8 cellular contexts compared by ENCODE assay signal in genomic region chr9:84669293-84670105, GRCh38. TPM values are rescaled to one million over a fixed set of nuclear protein-coding genes. Genes with fewer than 3 reads are reported as not detected.
A peak's percentile ranks its signal among the peaks of the same experiment; 100 is the strongest.
DNase-seq lines count a peak whose midpoint lies in the region; ATAC-seq and TF ChIP-seq lines count a peak whose summit lies in the region.

TSS of gene NTRK2 (plus strand) at chr9:84669729. CDS start at chr9:84670749, 1,020 bp downstream.

- TF ChIP-seq CTCF in fibroblast of villous mesenchyme (IDR thresholded peaks at IDR 0.05; ENCODE audit: insufficient read depth, low read depth, low read length) = no peak

- H3K4me3 Mint-ChIP-seq in naive thymus-derived CD4-positive, alpha-beta T cell = peak within 1 kb of the TSS in 9 of 10 donors; percentile 6 to 78 (median 56)

- ATAC-seq in naive thymus-derived CD4-positive, alpha-beta T cell = peak; percentile 14
- no peak for ATAC-seq in GM21529 (IDR thresholded peaks at IDR 0.05; ENCODE audit: unreplicated experiment)

- H3K9me3 Mint-ChIP-seq in naive thymus-derived CD4-positive, alpha-beta T cell = peaks cover 0 to 5% (median 1%) of the 10 kb centered on the region in 11 donors

- H3K9me3 ChIP-seq in naive thymus-derived CD4-positive, alpha-beta T cell (ENCODE audit: control insufficient read depth in 2 of 3, low read length in 3 of 3) = no peaks in the 10 kb centered on the region

- in situ Hi-C loops in Caki2 (cut with HindIII; ENCODE audit: low pct_unique_long_range_greater_than_20kb, low sequenced_read_pairs) = no loop called here

- H3K27ac Mint-ChIP-seq in naive thymus-derived CD4-positive, alpha-beta T cell = no peak within 1 kb of the TSS

- no peaks in the 10 kb centered on the region for H3K36me3 ChIP-seq in naive thymus-derived CD4-positive, alpha-beta T cell (ENCODE audit: control insufficient read depth in 2 of 3, insufficient read depth in 3 of 3, low read length in 3 of 3)

- H3K4me1 Mint-ChIP-seq in naive thymus-derived CD4-positive, alpha-beta T cell = peaks cover 6 to 24% (median 12%) of the 10 kb centered on the region in 7 donors

- DNase-seq in Caki2 (ENCODE audit: low read depth) = peak; percentile 24
- peak; percentile 55 for DNase-seq in HEK293T (ENCODE audit: extremely low spot score)
- DNase-seq in activated CD4-positive, alpha-beta T cell treated with anti-CD3 and anti-CD28 coated beads, Interleukin-2, amount 50 U/mL, for 48 hours = peak; percentile 15 to 30
- DNase-seq in fibroblast of villous mesenchyme (ENCODE audit: low read depth) = no peak
- DNase-seq in naive thymus-derived CD4-positive, alpha-beta T cell = peak in 1 of 9 donors; percentile 27
- no peak for DNase-seq in glomerular visceral epithelial cell (ENCODE audit: extremely low spot score)
- DNase-seq in COLO668 (lab: John Stamatoyannopoulos, UW; ENCODE audit: unreplicated experiment) = no peak

- CTCF ChIA-PET in HEK293T (lab: Yijun Ruan, JAX) = interaction anchor here (0.5 kb wide), 1 partner anchor 559 kb away, joined by 3 read pairs; no protein-coding TSS in a partner anchor
- CTCF ChIA-PET in naive thymus-derived CD4-positive, alpha-beta T cell (lab: Charles Lee) = no interaction called here

- intact Hi-C loops in naive thymus-derived CD4-positive, alpha-beta T cell (cut with micrococcal nuclease) = no loop called here

- H3K27ac ChIP-seq in naive thymus-derived CD4-positive, alpha-beta T cell (ENCODE audit: low read depth, low read length) = no peak within 1 kb of the TSS

- no peaks in the 10 kb centered on the region for H3K36me3 Mint-ChIP-seq in naive thymus-derived CD4-positive, alpha-beta T cell

- POLR2A ChIA-PET in HEK293T (lab: Yijun Ruan, JAX) = no interaction called here
- POLR2A ChIA-PET in naive thymus-derived CD4-positive, alpha-beta T cell (lab: Charles Lee) = no interaction called here

- H3K27me3 ChIP-seq in naive thymus-derived CD4-positive, alpha-beta T cell (ENCODE audit: control insufficient read depth in 2 of 2, insufficient read depth in 2 of 2, low read length in 2 of 2) = peaks cover 0 to 12% of the 10 kb centered on the region in 2 donors

- no peaks in the 10 kb centered on the region for H3K4me1 ChIP-seq in naive thymus-derived CD4-positive, alpha-beta T cell (ENCODE audit: control insufficient read depth in 2 of 2, insufficient read depth in 2 of 2, low read length in 2 of 2)

- H3K27me3 Mint-ChIP-seq in naive thymus-derived CD4-positive, alpha-beta T cell = peaks cover 59 to 75% (median 67%) of the 10 kb centered on the region in 5 donors

- peak within 1 kb of the TSS; percentile 6 for H3K4me3 ChIP-seq in fibroblast of villous mesenchyme (ENCODE audit: low read depth, low read length)
- H3K4me3 ChIP-seq in naive thymus-derived CD4-positive, alpha-beta T cell (ENCODE audit: low read length) = no peak within 1 kb of the TSS

TF ChIP-seq in HEK293T, 16 proteins besides CTCF, POLR2A, EP300 and RAD21:
- TF ChIP-seq NFRKB (IDR thresholded peaks at IDR 0.05) = no peak
- no peak for TF ChIP-seq ELF4 (IDR thresholded peaks at IDR 0.05)
- TF ChIP-seq L3MBTL2 (conservative IDR thresholded peaks at IDR 0.05) = peak; percentile 60; the same call in 1 of the 2 replicates

RNA-seq across cellular contexts. Expression of gene NTRK2, which starts in this region (rescaled TPM):
- total RNA-seq in Caki2 (2014; rRNA removed; shearing (Covaris generic); ENCODE audit: low replicate concordance) = 0.54 TPM in 1 of 2 replicates, not detected in the other
- not detected in 2 replicates for total RNA-seq in fibroblast of villous mesenchyme
- 1 to 10 TPM in 1 of 5 experiments, under 1 TPM in 1, not detected in 3; 0.07 to 1.2 TPM for total RNA-seq in naive thymus-derived CD4-positive, alpha-beta T cell
- polyA plus RNA-seq in naive thymus-derived CD4-positive, alpha-beta T cell = not detected

Comparison
In these comparisons a context has a peak if more than half of its experiments do, and no peak if none do; other contexts are left out.
1. Peak in DNase-seq in Caki2; RNA of the gene not detected or under 1 TPM.
2. DNase-seq: peak in HEK293T (single experiment) and activated CD4-positive, alpha-beta T cell treated with anti-CD3 and anti-CD28 coated beads, Interleukin-2, amount 50 U/mL, for 48 hours (2 of 2); none in fibroblast of villous mesenchyme (single experiment), glomerular visceral epithelial cell (single experiment) and COLO668 (single experiment).